1 cellular context compared by ENCODE assay signal in the genomic region with DNA sequence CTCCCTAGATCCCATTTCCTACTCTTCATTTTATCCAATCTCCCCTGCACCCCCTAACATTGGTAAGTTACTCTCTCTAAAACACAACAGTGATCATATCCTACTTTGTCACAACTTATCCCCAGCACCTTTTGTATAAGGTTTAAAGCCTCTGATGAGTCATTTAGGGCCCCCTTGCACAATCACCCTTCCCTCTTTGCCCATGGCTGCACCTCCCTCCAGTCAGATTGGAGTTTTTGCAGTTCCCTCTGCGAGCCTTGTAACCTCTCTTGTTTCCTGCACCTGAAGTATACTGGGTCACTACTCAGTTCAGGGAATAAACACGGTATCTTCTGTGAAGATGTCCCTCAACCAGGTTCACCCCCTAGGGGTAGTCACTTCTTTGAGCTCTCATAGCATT.
TF ChIP-seq lines count a peak whose summit lies in the region.

No MANE protein-coding gene starts in this region.

TF ChIP-seq in A549, 52 proteins besides CTCF, POLR2A, EP300 and RAD21 (continued from another document):
- TF ChIP-seq MAFK (IDR thresholded peaks at IDR 0.05; ENCODE audit: partially characterized antibody) = no peak
- TF ChIP-seq FOSL2 (IDR thresholded peaks at IDR 0.05) = no peak
- peak; percentile 45; the same call in 1 of the 2 replicates for TF ChIP-seq FOSL2 (CRISPR knock-in tag; IDR thresholded peaks at IDR 0.05)
- TF ChIP-seq, protein P1, sequence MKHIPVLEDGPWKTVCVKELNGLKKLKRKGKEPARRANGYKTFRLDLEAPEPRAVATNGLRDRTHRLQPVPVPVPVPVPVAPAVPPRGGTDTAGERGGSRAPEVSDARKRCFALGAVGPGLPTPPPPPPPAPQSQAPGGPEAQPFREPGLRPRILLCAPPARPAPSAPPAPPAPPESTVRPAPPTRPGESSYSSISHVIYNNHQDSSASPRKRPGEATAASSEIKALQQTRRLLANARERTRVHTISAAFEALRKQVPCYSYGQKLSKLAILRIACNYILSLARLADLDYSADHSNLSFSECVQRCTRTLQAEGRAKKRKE (CRISPR knock-in tag; IDR thresholded peaks at IDR 0.05; ENCODE audit: low read depth) = no peak
- no peak for TF ChIP-seq KDM1A (IDR thresholded peaks at IDR 0.05; ENCODE audit: low read depth)
